ENCODE assay signal across 14 cellular contexts in genomic region chr6:63864934-63865333, GRCh38.
"Had no signal": no experiment of that assay in that cellular context is flagged by ENCODE, and none has a peak within 500 bp of the region (broad histone marks: within the 10 kb centered on the region; RNA-seq: fewer than 3 reads in every experiment).

No MANE protein-coding gene starts in this region.

- H3K36me3 ChIP-seq: esophagus muscularis mucosa, gastrocnemius medialis, heart right ventricle, left lung, lower lobe of right lung, pancreas had no signal

- H3K4me3 ChIP-seq: esophagus muscularis mucosa, gastrocnemius medialis, heart right ventricle, left lung, lower lobe of right lung, pancreas had no signal

- H3K27me3 ChIP-seq: esophagus muscularis mucosa, gastrocnemius medialis, heart right ventricle, left lung, pancreas had no signal

- H3K9me3 ChIP-seq: esophagus muscularis mucosa, gastrocnemius medialis, heart right ventricle, left lung, lower lobe of right lung, pancreas had no signal

- ATAC-seq: effector memory CD8-positive, alpha-beta T cell; gastrocnemius medialis; heart right ventricle; left lung; lower lobe of right lung; natural killer cell; pancreas had no signal

- H3K4me1 ChIP-seq: esophagus muscularis mucosa, gastrocnemius medialis, heart right ventricle, left lung, lower lobe of right lung, pancreas had no signal

- DNase-seq: effector memory CD8-positive, alpha-beta T cell; gastrocnemius medialis; heart right ventricle; islet precursor cell; left lung; lower lobe of right lung; natural killer cell; nucleus accumbens; pancreas; small intestine; stimulated activated CD4-positive, alpha-beta T cell treated with anti-CD3 and anti-CD28 coated beads, Interleukin-12 subunit alpha, Interleukin-12 subunit beta, amount 100 ng/mL, for 4 hours; stimulated activated CD4-positive, alpha-beta T cell treated with anti-CD3 and anti-CD28 coated beads, Interleukin-2, amount 100 ng/mL, for 48 hours; stimulated activated naive CD4-positive, alpha-beta T cell treated with Interleukin-2 at 50 U/mL for 16 hours had no signal
